Comparison of ENCODE assay signal across 11 cellular contexts in genomic region chr11:117877120-117877784, GRCh38. TPM values are rescaled to one million over a fixed set of nuclear protein-coding genes. Genes with fewer than 3 reads are reported as not detected.
DNase-seq lines count a peak whose midpoint lies in the region; TF ChIP-seq lines count a peak whose summit lies in the region.
"Had no signal": no experiment of that assay in that cellular context is flagged by ENCODE, and none has a peak within 500 bp of the region (broad histone marks: within the 10 kb centered on the region; RNA-seq: fewer than 3 reads in every experiment).

No MANE protein-coding gene starts in this region.

- H3K4me1 ChIP-seq in colonic mucosa (no peaks in the 10 kb centered on the region), mucosa of rectum (ENCODE audit: control insufficient read depth in 2 of 2, insufficient read depth in 2 of 2, low read length in 2 of 2) (peaks cover 3 to 10% of the 10 kb centered on the region in 2 donors), urinary bladder (ENCODE audit: insufficient read depth) (no peaks in the 10 kb centered on the region)

- H3K4me3 Mint-ChIP-seq in activated naive CD4-positive, alpha-beta T cell treated with anti-CD3 and anti-CD28 coated beads for 36 hours, result peak overlapping the region; percentile 61

- peak overlapping the region; percentile 39 for H3K4me3 ChIP-seq in colonic mucosa
- H3K4me3 ChIP-seq in mucosa of rectum (ENCODE audit: low read length in 2 of 2), result peak overlapping the region; percentile 45 to 51
- peak overlapping the region; percentile 54 for H3K4me3 ChIP-seq in urinary bladder (ENCODE audit: low read depth, low read length)

- H3K27ac ChIP-seq in colonic mucosa (peak overlapping the region; percentile 44), mucosa of rectum (ENCODE audit: low read depth in 2 of 2, low read length in 2 of 2) (peak overlapping the region in 1 of 2 donors; percentile 63), urinary bladder (ENCODE audit: low read depth) (no peak overlapping the region)

- H3K36me3 ChIP-seq in colonic mucosa (no peaks in the 10 kb centered on the region), mucosa of rectum (ENCODE audit: control insufficient read depth in 2 of 2, insufficient read depth in 2 of 2, low read length in 2 of 2) (no peaks in the 10 kb centered on the region), urinary bladder (ENCODE audit: insufficient read depth) (no peaks in the 10 kb centered on the region)

- no peak for DNase-seq in activated naive CD4-positive, alpha-beta T cell treated with anti-CD3 and anti-CD28 coated beads for 36 hours
- DNase-seq in activated naive CD4-positive, alpha-beta T cell treated with Interleukin-2 at 50 U/mL for 16 hours, result no peak
- DNase-seq in colonic mucosa (no peak), HT-29 (ENCODE audit: low spot score) (no peak), iPS-NIHi7 (ENCODE audit: extremely low spot score) (no peak), NCI-H1092 treated with DMSO at 0.1 percent for 48 hours (lab: John Stamatoyannopoulos, UW) (no peak)
- DNase-seq: DMS 273 treated with DMSO at 0.1 percent for 48 hours; NK-92 treated with Interleukin-12 subunit alpha and Interleukin-12 subunit beta, amount 100 ng/mL, for 24 hours; stimulated activated CD4-positive, alpha-beta T cell treated with anti-CD3 and anti-CD28 coated beads, Interleukin-12 subunit alpha, Interleukin-12 subunit beta, amount 100 ng/mL, for 4 hours had no signal

- H3K9ac ChIP-seq in colonic mucosa (ENCODE audit: low read depth in 2 of 2, low read length in 2 of 2) (peak overlapping the region; percentile 30 to 58), mucosa of rectum (ENCODE audit: low read depth in 1 of 2, low read length in 2 of 2) (peak overlapping the region in 1 of 2 donors; percentile 32)

- intact Hi-C loops in activated naive CD4-positive, alpha-beta T cell treated with anti-CD3 and anti-CD28 coated beads for 36 hours (cut with micrococcal nuclease), result no loop called here
- intact Hi-C loops in colonic mucosa (cut with DNase I), result no loop called here

- H3K9me3 ChIP-seq in colonic mucosa (no peaks in the 10 kb centered on the region), mucosa of rectum (ENCODE audit: control insufficient read depth in 2 of 2, low read length in 2 of 2) (no peaks in the 10 kb centered on the region)

- peaks cover 29% of the 10 kb centered on the region for H3K4me1 Mint-ChIP-seq in activated naive CD4-positive, alpha-beta T cell treated with anti-CD3 and anti-CD28 coated beads for 36 hours (ENCODE audit: low read depth)

- CTCF ChIA-PET in activated naive CD4-positive, alpha-beta T cell treated with anti-CD3 and anti-CD28 coated beads for 36 hours (lab: Charles Lee), result interaction anchor here (0.5 to 1.7 kb wide), 2 partner anchors 69 to 210 kb away, joined by 4 to 6 read pairs; no protein-coding TSS in a partner anchor

- no peaks in the 10 kb centered on the region for H3K36me3 Mint-ChIP-seq in activated naive CD4-positive, alpha-beta T cell treated with anti-CD3 and anti-CD28 coated beads for 36 hours (ENCODE audit: low read depth)

- 22% methylated on average over 12 of the region's 12 CpGs for WGBS in urinary bladder

- no peak overlapping the region for H3K27ac Mint-ChIP-seq in activated naive CD4-positive, alpha-beta T cell treated with anti-CD3 and anti-CD28 coated beads for 36 hours

- H3K27me3 Mint-ChIP-seq in activated naive CD4-positive, alpha-beta T cell treated with anti-CD3 and anti-CD28 coated beads for 36 hours (ENCODE audit: low read depth), result peaks cover 46% of the 10 kb centered on the region

- H3K9me3 Mint-ChIP-seq in activated naive CD4-positive, alpha-beta T cell treated with anti-CD3 and anti-CD28 coated beads for 36 hours, result no peaks in the 10 kb centered on the region

- peaks cover 22% of the 10 kb centered on the region for H3K27me3 ChIP-seq in colonic mucosa
- H3K27me3 ChIP-seq in mucosa of rectum (ENCODE audit: control insufficient read depth in 2 of 2, insufficient read depth in 2 of 2, low read length in 2 of 2), result peaks cover 40 to 53% of the 10 kb centered on the region in 2 donors

- no peak for TF ChIP-seq CTCF in colonic mucosa (IDR thresholded peaks at IDR 0.05)

RNA-seq across cellular contexts. Expression of gene FXYD6, which starts 0.8 kb away (rescaled TPM):
- total RNA-seq in activated naive CD4-positive, alpha-beta T cell treated with anti-CD3 and anti-CD28 coated beads for 36 hours, result not detected
- 10 to 100 TPM in 1 of 2 donors, 1 to 10 TPM in 1; 6.4 to 29.8 TPM for total RNA-seq in colonic mucosa
- 56.2 TPM for total RNA-seq in urinary bladder
- 373 TPM for polyA plus RNA-seq in urinary bladder
- total RNA-seq in HT-29 (2014; rRNA removed; shearing (Covaris generic)), result not detected in 2 replicates

RNA-seq across cellular contexts. Expression of gene TMPRSS13, which starts 52.0 kb away (rescaled TPM):
- total RNA-seq in activated naive CD4-positive, alpha-beta T cell treated with anti-CD3 and anti-CD28 coated beads for 36 hours, result under 1 TPM; 0.15 to 0.21 TPM
- total RNA-seq in colonic mucosa (1 to 10 TPM; 1.5 to 1.6 TPM), urinary bladder (0.63 TPM)
- 0.18 TPM for polyA plus RNA-seq in urinary bladder
- 2.8 and 3.1 TPM in 2 replicates for total RNA-seq in HT-29 (2014; rRNA removed; shearing (Covaris generic))

RNA-seq across cellular contexts. Expression of gene FXYD2, which starts 52.7 kb away (rescaled TPM):
- 1 to 10 TPM in 1 of 2 experiments, not detected in 1; 1.1 TPM for total RNA-seq in activated naive CD4-positive, alpha-beta T cell treated with anti-CD3 and anti-CD28 coated beads for 36 hours
- total RNA-seq in colonic mucosa (1 to 10 TPM in 1 of 2 donors, under 1 TPM in 1; 0.98 to 1.5 TPM), urinary bladder (5.0 TPM)
- 1.9 TPM for polyA plus RNA-seq in urinary bladder
- 2.4 and 6.1 TPM in 2 replicates for total RNA-seq in HT-29 (2014; rRNA removed; shearing (Covaris generic))
